Comparison of ENCODE assay signal across 8 cellular contexts in the genomic region with DNA sequence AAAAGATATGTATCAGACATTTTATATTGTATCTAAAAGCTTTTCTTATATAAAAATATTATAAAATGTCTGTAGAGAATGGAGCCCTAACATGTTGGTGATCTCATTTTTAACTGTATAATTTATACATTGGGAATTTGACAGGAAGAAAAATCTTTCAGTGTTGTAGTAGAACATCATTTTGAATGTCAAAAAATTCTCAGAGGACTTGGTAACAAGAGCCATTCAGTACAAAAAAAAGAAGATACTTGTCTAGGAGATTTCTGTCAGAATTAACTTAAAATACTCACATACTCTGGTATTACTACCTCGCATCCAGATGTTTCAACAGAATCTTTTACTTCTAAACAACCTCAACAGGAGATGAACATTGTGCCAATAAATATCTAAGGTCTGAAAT.
"Had no signal": no experiment of that assay in that cellular context is flagged by ENCODE, and none has a peak within 500 bp of the region (broad histone marks: within the 10 kb centered on the region; RNA-seq: fewer than 3 reads in every experiment).

No MANE protein-coding gene starts in this region.

- DNase-seq: GDM1, GF-D8 had no signal

- H3K4me3 ChIP-seq: GM12878 had no signal

- FAIRE-seq: G401.6, GM12878, GM12891, GM12892, GM18507, GM19239 had no signal
